Comparison of ENCODE assay signal across 8 cellular contexts in the genomic region with DNA sequence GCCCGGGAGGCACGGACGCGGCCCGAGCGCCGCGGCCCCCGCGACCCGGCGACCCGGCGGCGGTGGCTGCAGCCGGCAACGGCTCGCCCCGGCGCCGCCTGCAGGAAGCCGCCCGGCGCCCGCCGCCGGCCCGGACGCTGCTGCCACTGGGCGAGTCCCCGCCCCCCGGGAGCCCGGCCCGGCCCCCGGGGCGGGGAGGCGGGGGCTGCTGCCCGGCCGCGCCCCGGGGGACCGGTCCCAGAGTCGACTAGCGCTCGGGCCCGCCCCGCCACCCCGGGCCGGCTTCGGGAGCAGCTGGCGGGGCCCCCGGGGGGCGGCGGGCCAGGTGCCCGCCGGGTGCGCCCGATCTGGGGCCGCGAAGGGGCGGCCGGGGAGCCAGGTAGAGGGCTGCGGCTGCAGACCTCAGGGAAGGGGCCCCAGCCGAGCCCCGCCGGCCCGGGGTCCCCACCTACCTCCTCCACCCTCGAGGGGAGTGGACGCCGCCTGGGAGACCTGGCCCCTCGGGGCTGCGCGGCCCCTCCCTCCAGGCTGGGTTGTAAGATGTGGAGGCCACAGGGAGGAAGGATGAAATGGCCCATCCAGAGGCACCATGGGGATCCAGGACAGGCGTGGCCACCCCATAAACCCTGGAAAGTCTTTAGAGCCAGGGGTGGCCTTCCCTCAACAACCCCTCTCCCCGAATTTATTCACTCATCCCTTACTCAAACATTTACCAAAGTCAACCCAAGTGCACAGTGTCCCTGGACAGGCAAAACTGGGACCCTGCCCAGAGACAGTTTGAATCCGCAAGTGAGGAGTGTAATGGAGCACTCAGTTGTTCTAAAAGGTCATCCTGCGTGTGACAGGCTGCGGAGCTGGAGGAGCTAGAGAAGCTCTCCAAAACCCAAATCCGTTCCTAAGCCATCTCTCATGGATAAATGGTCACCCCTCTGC.
DNase-seq lines count a peak whose midpoint lies in the region; ATAC-seq and TF ChIP-seq lines count a peak whose summit lies in the region.

A gene with protein sequence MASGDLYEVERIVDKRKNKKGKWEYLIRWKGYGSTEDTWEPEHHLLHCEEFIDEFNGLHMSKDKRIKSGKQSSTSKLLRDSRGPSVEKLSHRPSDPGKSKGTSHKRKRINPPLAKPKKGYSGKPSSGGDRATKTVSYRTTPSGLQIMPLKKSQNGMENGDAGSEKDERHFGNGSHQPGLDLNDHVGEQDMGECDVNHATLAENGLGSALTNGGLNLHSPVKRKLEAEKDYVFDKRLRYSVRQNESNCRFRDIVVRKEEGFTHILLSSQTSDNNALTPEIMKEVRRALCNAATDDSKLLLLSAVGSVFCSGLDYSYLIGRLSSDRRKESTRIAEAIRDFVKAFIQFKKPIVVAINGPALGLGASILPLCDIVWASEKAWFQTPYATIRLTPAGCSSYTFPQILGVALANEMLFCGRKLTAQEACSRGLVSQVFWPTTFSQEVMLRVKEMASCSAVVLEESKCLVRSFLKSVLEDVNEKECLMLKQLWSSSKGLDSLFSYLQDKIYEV (minus strand): TSS at position 148 of the 933 bp plus-strand sequence. CDS start 425 bp downstream, outside the sequence.

- peak within 1 kb of the TSS; percentile 64 to 88 for H3K4me3 ChIP-seq in cardiac fibroblast (replicated peaks in 1 of 2; ENCODE audit: low read depth in 2 of 2, low read length in 2 of 2)

- peak; percentile 66 for ATAC-seq in HG03103 (IDR thresholded peaks at IDR 0.05; ENCODE audit: low read depth, unreplicated experiment)

- DNase-seq in SIG-M5 treated with dmso at 0.1 percent for 504 hours (lab: John Stamatoyannopoulos, UW; ENCODE audit: unreplicated experiment) (peak; percentile 19), SIG-M5 (lab: John Stamatoyannopoulos, UW) (no peak), T-helper 22 cell (ENCODE audit: low read depth) (peak; percentile 8), cardiac fibroblast (ENCODE audit: low read depth in 2 of 2) (peak; percentile 36 to 51), kidney tubule cell (ENCODE audit: low spot score) (peak; percentile 71), NCI-H1694 (lab: John Stamatoyannopoulos, UW) (no peak)
- peak; percentile 53 for DNase-seq in stimulated activated CD4-positive, alpha-beta T cell treated with anti-CD3 and anti-CD28 coated beads, Interleukin-4, amount 100 ng/mL, for 1 hour

- TF ChIP-seq CTCF in cardiac fibroblast (IDR thresholded peaks at IDR 0.05; ENCODE audit: low read depth, low read length) = no peak

Comparison
In these comparisons a context has a peak if more than half of its experiments do, and no peak if none do; other contexts are left out.
1. DNase-seq: peak in SIG-M5 treated with dmso at 0.1 percent for 504 hours (single experiment), T-helper 22 cell (single experiment), cardiac fibroblast (2 of 2), kidney tubule cell (single experiment) and stimulated activated CD4-positive, alpha-beta T cell treated with anti-CD3 and anti-CD28 coated beads, Interleukin-4, amount 100 ng/mL, for 1 hour (single experiment); none in SIG-M5 (single experiment) and NCI-H1694 (single experiment).